22 cellular contexts compared by ENCODE assay signal in genomic region chr15:92105611-92106010, GRCh38.
"Had no signal": no experiment of that assay in that cellular context is flagged by ENCODE, and none has a peak within 500 bp of the region (broad histone marks: within the 10 kb centered on the region; RNA-seq: fewer than 3 reads in every experiment).

No MANE protein-coding gene starts in this region.

- FAIRE-seq: HepG2, RCC 7860 had no signal

- H3K36me3 ChIP-seq: SJCRH30 had no signal

- H3K4me2 ChIP-seq: KMS-11 had no signal

- H3K4me3 ChIP-seq: SJCRH30 had no signal

- H3K27me3 ChIP-seq: SJCRH30 had no signal

- H3K9ac ChIP-seq: KMS-11 had no signal

- H3K4me1 ChIP-seq: SJCRH30 had no signal

- H3K27ac ChIP-seq: KMS-11, SJCRH30 had no signal

- ATAC-seq: HepG2, SK-N-SH treated with all-trans-retinoic acid at 6 μM for 48 hours had no signal

- DNase-seq: IMR-90, Kasumi-1, MM.1S, NCI-H1092 treated with DMSO at 0.1 percent for 48 hours, NCI-H1436, NCI-H187, NCI-H2029, NCI-H2081 treated with DMSO at 0.1 percent for 48 hours, NCI-H2171, NCI-H226, NCI-H446, NCI-H510A, NCI-H524 treated with DMSO at 0.1 percent for 48 hours, NCI-H69, NCI-H774, RPMI8226, SHP77 treated with DMSO at 0.1 percent for 48 hours, SJCRH30 had no signal
